In genomic region chr1:209653915-209654351, GRCh38 we compare ENCODE assay signal across 1 cellular context.
TF ChIP-seq lines count a peak whose summit lies in the region.

No MANE protein-coding gene starts in this region.

TF ChIP-seq in GM12878, 131 proteins besides CTCF, POLR2A, EP300 and RAD21:
- TF ChIP-seq MEF2B (IDR thresholded peaks at IDR 0.05; ENCODE audit: partially characterized antibody, poor library complexity, severe bottlenecking) (no peak), MTA2 (IDR thresholded peaks at IDR 0.05; ENCODE audit: low read depth) (peak; percentile 77), BMI1 (IDR thresholded peaks at IDR 0.05; ENCODE audit: borderline replicate concordance) (0 out of 2 replicates have a peak, but pooled peaks have one; percentile 21), NR2F1 (conservative IDR thresholded peaks at IDR 0.05) (peak; percentile 51; the same call in 1 of the 2 replicates), SPI1 (IDR thresholded peaks at IDR 0.05; ENCODE audit: borderline replicate concordance, insufficient read depth, low read depth, low read length) (peak; percentile 47; the same call in 1 of the 2 replicates), DPF2 (IDR thresholded peaks at IDR 0.05) (peak; percentile 52; the same call in 1 of the 2 replicates), ZNF217 (IDR thresholded peaks at IDR 0.05) (peak; percentile 53; the same call in 1 of the 2 replicates), IKZF1 (conservative IDR thresholded peaks at IDR 0.05) (peak; percentile 66), IKZF2 (IDR thresholded peaks at IDR 0.05) (peak; percentile 81 to 82; a peak in 3 of 4 replicates), ZBTB4 (CRISPR knock-in tag; IDR thresholded peaks at IDR 0.05) (no peak), SP1 (IDR thresholded peaks at IDR 0.05; ENCODE audit: low read depth, low read length) (no peak), NBN (IDR thresholded peaks at IDR 0.05) (0 out of 2 replicates have a peak, but pooled peaks have one; percentile 39), KLF5 (IDR thresholded peaks at IDR 0.05; ENCODE audit: partially characterized antibody) (no peak), ZBTB11 (CRISPR knock-in tag; IDR thresholded peaks at IDR 0.05) (no peak)
